In the genomic region with DNA sequence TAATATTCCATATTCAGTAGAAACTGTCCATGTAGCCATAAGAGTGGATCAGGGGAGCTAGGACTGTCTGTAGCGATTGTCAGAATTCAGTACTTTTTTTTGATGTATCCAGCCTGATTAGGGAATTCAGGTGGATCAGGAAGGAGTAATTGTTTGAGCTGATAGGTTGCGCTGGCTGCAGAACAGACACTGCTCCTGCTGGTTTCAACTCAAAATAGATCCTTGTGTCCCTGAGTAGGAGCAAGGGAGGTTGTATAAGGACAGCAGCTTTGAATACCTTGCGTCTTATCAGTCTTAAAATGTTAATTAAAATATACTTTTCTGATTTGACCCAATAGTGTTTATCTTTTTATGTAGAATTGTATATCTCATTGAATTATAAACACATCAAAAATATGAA, we compare ENCODE assay signal across 37 cellular contexts.
"Had no signal": no experiment of that assay in that cellular context is flagged by ENCODE, and none has a peak within 500 bp of the region (broad histone marks: within the 10 kb centered on the region; RNA-seq: fewer than 3 reads in every experiment).

No MANE protein-coding gene starts in this region.

- H3K9me3 ChIP-seq: adrenal gland, ascending aorta, breast epithelium had no signal

- ATAC-seq: activated naive CD4-positive, alpha-beta T cell treated with anti-CD3 and anti-CD28 coated beads, Interleukin-2, amount 50 U/mL, for 72 hours; activated naive CD8-positive, alpha-beta T cell treated with anti-CD3 and anti-CD28 coated beads, Interleukin-2, amount 50 U/mL, for 24 hours; activated T-cell treated with anti-CD3 and anti-CD28 coated beads, Interleukin-2, amount 50 U/mL, for 4 hours; activated T-cell treated with anti-CD3 and anti-CD28 coated beads, Interleukin-2, amount 50 U/mL, for 72 hours; activated T-helper 17 cell treated with anti-CD3 and anti-CD28 coated beads, Interleukin-2, amount 50 U/mL, for 72 hours had no signal

- H3K27ac ChIP-seq: adrenal gland, ascending aorta, brain microvascular endothelial cell, breast epithelium, cardiac muscle cell had no signal

- DNase-seq: activated effector memory CD4-positive, alpha-beta T cell treated with anti-CD3 and anti-CD28 coated beads, Interleukin-2, amount 50 U/mL, for 16 hours; activated effector memory CD4-positive, alpha-beta T cell treated with Interleukin-2 at 50 U/mL for 16 hours; activated gamma-delta T cell; activated gamma-delta T cell treated with Interleukin-2 at 50 U/mL for 16 hours; activated naive CD4-positive, alpha-beta T cell; activated naive CD4-positive, alpha-beta T cell treated with anti-CD3 and anti-CD28 coated beads for 36 hours; activated naive CD4-positive, alpha-beta T cell treated with anti-CD3 and anti-CD28 coated beads, Interleukin-2, amount 10 ng/mL, durations not matched to agents 7 days and 5 days; activated naive CD4-positive, alpha-beta T cell treated with anti-CD3 and anti-CD28 coated beads, Interleukin-2, amount 50 U/mL, for 16 hours; activated naive CD4-positive, alpha-beta T cell treated with Interleukin-2 at 50 U/mL for 16 hours; activated naive CD8-positive, alpha-beta T cell treated with anti-CD3 and anti-CD28 coated beads for 36 hours; activated naive CD8-positive, alpha-beta T cell treated with anti-CD3 and anti-CD28 coated beads, Interleukin-2, amount 10 ng/mL, durations not matched to agents 7 days and 5 days; activated naive CD8-positive, alpha-beta T cell treated with anti-CD3 and anti-CD28 coated beads, Interleukin-2, amount 50 U/mL, for 24 hours; activated T-cell treated with anti-CD3 and anti-CD28 coated beads for 4 hours; activated T-cell treated with anti-CD3 and anti-CD28 coated beads, Interleukin-2, amount 50 U/mL, for 1 hour; activated T-cell treated with anti-CD3 and anti-CD28 coated beads, Interleukin-2, amount 50 U/mL, for 24 hours; activated T-cell treated with anti-CD3 and anti-CD28 coated beads, Interleukin-2, amount 50 U/mL, for 4 hours; activated T-cell treated with anti-CD3 and anti-CD28 coated beads, Interleukin-2, amount 50 U/mL, for 48 hours; activated T-cell treated with anti-CD3 and anti-CD28 coated beads, Interleukin-2, amount 50 U/mL, for 72 hours; adrenal gland; amniotic stem cell; amygdala; anterior cingulate cortex; aorta; brain microvascular endothelial cell; central memory CD4-positive, alpha-beta T cell; cerebellar nuclear complex had no signal

- H3K4me1 ChIP-seq: adrenal gland, ascending aorta, breast epithelium had no signal

- H3K27me3 ChIP-seq: adrenal gland, ascending aorta, brain microvascular endothelial cell, breast epithelium, cardiac muscle cell had no signal

- H3K4me3 ChIP-seq: adrenal gland, ascending aorta, breast epithelium, cardiac muscle cell had no signal

- H3K4me3 Mint-ChIP-seq: activated naive CD4-positive, alpha-beta T cell treated with anti-CD3 and anti-CD28 coated beads for 36 hours; activated naive CD4-positive, alpha-beta T cell treated with anti-CD3 and anti-CD28 coated beads, Interleukin-2, amount 10 ng/mL, durations not matched to agents 7 days and 5 days; activated naive CD4-positive, alpha-beta T cell treated with anti-CD3 and anti-CD28 coated beads, Interleukin-2, amount 50 U/mL, for 24 hours; activated naive CD8-positive, alpha-beta T cell; activated naive CD8-positive, alpha-beta T cell treated with anti-CD3 and anti-CD28 coated beads for 36 hours; activated naive CD8-positive, alpha-beta T cell treated with anti-CD3 and anti-CD28 coated beads, Interleukin-2, amount 10 ng/mL, durations not matched to agents 7 days and 5 days; activated naive CD8-positive, alpha-beta T cell treated with anti-CD3 and anti-CD28 coated beads, Interleukin-2, amount 50 U/mL, for 24 hours; activated T-cell treated with anti-CD3 and anti-CD28 coated beads, Interleukin-2, amount 50 U/mL, for 24 hours; activated T-cell treated with anti-CD3 and anti-CD28 coated beads, Interleukin-2, amount 50 U/mL, for 4 hours; activated T-cell treated with anti-CD3 and anti-CD28 coated beads, Interleukin-2, amount 50 U/mL, for 72 hours; activated T-helper 1 cell treated with anti-CD3 and anti-CD28 coated beads, Interleukin-12 subunit alpha, Interleukin-12 subunit beta, Interleukin-2, Interleukin-4 antibody, amounts not matched to agents 30 ng/mL and 10 ng/mL and 1 ng/mL, durations not matched to agents 14 hours and 24 hours and 36 hours; activated T-helper 17 cell treated with anti-CD3 and anti-CD28 coated beads, Interleukin-2, amount 50 U/mL, for 72 hours; brain; central memory CD8-positive, alpha-beta T cell had no signal

- H3K36me3 ChIP-seq: breast epithelium had no signal

- H3K27ac Mint-ChIP-seq: activated naive CD4-positive, alpha-beta T cell treated with anti-CD3 and anti-CD28 coated beads for 36 hours; activated naive CD4-positive, alpha-beta T cell treated with anti-CD3 and anti-CD28 coated beads, Interleukin-2, amount 10 ng/mL, durations not matched to agents 7 days and 5 days; activated naive CD4-positive, alpha-beta T cell treated with anti-CD3 and anti-CD28 coated beads, Interleukin-2, amount 50 U/mL, for 24 hours; activated naive CD4-positive, alpha-beta T cell treated with anti-CD3 and anti-CD28 coated beads, Interleukin-2, amount 50 U/mL, for 72 hours; activated naive CD8-positive, alpha-beta T cell; activated naive CD8-positive, alpha-beta T cell treated with anti-CD3 and anti-CD28 coated beads for 36 hours; activated naive CD8-positive, alpha-beta T cell treated with anti-CD3 and anti-CD28 coated beads, Interleukin-2, amount 10 ng/mL, durations not matched to agents 7 days and 5 days; activated naive CD8-positive, alpha-beta T cell treated with anti-CD3 and anti-CD28 coated beads, Interleukin-2, amount 50 U/mL, for 24 hours; activated T-cell treated with anti-CD3 and anti-CD28 coated beads, Interleukin-2, amount 50 U/mL, for 24 hours; activated T-cell treated with anti-CD3 and anti-CD28 coated beads, Interleukin-2, amount 50 U/mL, for 72 hours; activated T-helper 1 cell treated with anti-CD3 and anti-CD28 coated beads, Interleukin-12 subunit alpha, Interleukin-12 subunit beta, Interleukin-2, Interleukin-4 antibody, amounts not matched to agents 30 ng/mL and 10 ng/mL and 1 ng/mL, durations not matched to agents 14 hours and 24 hours and 36 hours; activated T-helper 17 cell treated with anti-CD3 and anti-CD28 coated beads, Interleukin-2, amount 50 U/mL, for 72 hours; activated T-helper 2 cell treated with anti-CD3 and anti-CD28 coated beads, Interferon-gamma antibody, Interleukin-2, Interleukin-4, amounts not matched to agents 10 μg/mL and 5 μg/mL and 100 μg/mL, durations not matched to agents 14 hours and 24 hours and 36 hours; brain had no signal

- H3K9me3 Mint-ChIP-seq: activated naive CD4-positive, alpha-beta T cell treated with anti-CD3 and anti-CD28 coated beads for 36 hours; activated naive CD4-positive, alpha-beta T cell treated with anti-CD3 and anti-CD28 coated beads, Interleukin-2, amount 10 ng/mL, durations not matched to agents 7 days and 5 days; activated naive CD4-positive, alpha-beta T cell treated with anti-CD3 and anti-CD28 coated beads, Interleukin-2, amount 50 U/mL, for 24 hours; activated naive CD4-positive, alpha-beta T cell treated with anti-CD3 and anti-CD28 coated beads, Interleukin-2, amount 50 U/mL, for 72 hours; activated naive CD8-positive, alpha-beta T cell treated with anti-CD3 and anti-CD28 coated beads for 36 hours; activated naive CD8-positive, alpha-beta T cell treated with anti-CD3 and anti-CD28 coated beads, Interleukin-2, amount 10 ng/mL, durations not matched to agents 7 days and 5 days; activated naive CD8-positive, alpha-beta T cell treated with anti-CD3 and anti-CD28 coated beads, Interleukin-2, amount 50 U/mL, for 24 hours; activated T-cell treated with anti-CD3 and anti-CD28 coated beads, Interleukin-2, amount 50 U/mL, for 24 hours; activated T-cell treated with anti-CD3 and anti-CD28 coated beads, Interleukin-2, amount 50 U/mL, for 4 hours; activated T-cell treated with anti-CD3 and anti-CD28 coated beads, Interleukin-2, amount 50 U/mL, for 72 hours; activated T-helper 1 cell treated with anti-CD3 and anti-CD28 coated beads, Interleukin-12 subunit alpha, Interleukin-12 subunit beta, Interleukin-2, Interleukin-4 antibody, amounts not matched to agents 30 ng/mL and 10 ng/mL and 1 ng/mL, durations not matched to agents 14 hours and 24 hours and 36 hours; activated T-helper 17 cell treated with anti-CD3 and anti-CD28 coated beads, Interleukin-2, amount 50 U/mL, for 72 hours; activated T-helper 2 cell treated with anti-CD3 and anti-CD28 coated beads, Interferon-gamma antibody, Interleukin-2, Interleukin-4, amounts not matched to agents 10 μg/mL and 5 μg/mL and 100 μg/mL, durations not matched to agents 14 hours and 24 hours and 36 hours; brain; central memory CD8-positive, alpha-beta T cell had no signal

- H3K4me1 Mint-ChIP-seq: activated naive CD4-positive, alpha-beta T cell treated with anti-CD3 and anti-CD28 coated beads, Interleukin-2, amount 10 ng/mL, durations not matched to agents 7 days and 5 days; activated naive CD4-positive, alpha-beta T cell treated with anti-CD3 and anti-CD28 coated beads, Interleukin-2, amount 50 U/mL, for 24 hours; activated naive CD8-positive, alpha-beta T cell treated with anti-CD3 and anti-CD28 coated beads, Interleukin-2, amount 50 U/mL, for 24 hours had no signal
